In genomic region chr5:135157421-135158314, GRCh38 we compare ENCODE assay signal across 22 cellular contexts.
"Had no signal": no experiment of that assay in that cellular context is flagged by ENCODE, and none has a peak within 500 bp of the region (broad histone marks: within the 10 kb centered on the region; RNA-seq: fewer than 3 reads in every experiment).

No MANE protein-coding gene starts in this region.

- H3K9me3 ChIP-seq: gastrocnemius medialis had no signal

- DNase-seq: activated B cell treated with CpG ODN at 0.5 μM for 24 hours; activated CD4-positive, alpha-beta T cell treated with anti-CD3 and anti-CD28 coated beads for 4 hours; activated CD4-positive, alpha-beta T cell treated with anti-CD3 and anti-CD28 coated beads, Interleukin-2, amount 50 U/mL, for 48 hours; activated naive CD4-positive, alpha-beta T cell treated with Interleukin-2 at 50 U/mL for 16 hours; activated naive CD8-positive, alpha-beta T cell treated with anti-CD3 and anti-CD28 coated beads, Interleukin-2, amount 10 ng/mL, durations not matched to agents 7 days and 5 days; amniotic stem cell; cortex of kidney; gastrocnemius medialis; hippocampal formation; kidney glomerular epithelial cell; left lung; midbrain; natural killer cell; sigmoid colon; stimulated activated CD4-positive, alpha-beta T cell treated with anti-CD3 and anti-CD28 coated beads, Interleukin-15, amount 100 ng/mL, for 24 hours; transverse colon; uterus had no signal

- H3K27me3 ChIP-seq: esophagus muscularis mucosa, gastrocnemius medialis, sigmoid colon, transverse colon, uterus had no signal

- H3K27ac Mint-ChIP-seq: activated B cell treated with CpG ODN at 0.5 μM for 24 hours; activated naive CD8-positive, alpha-beta T cell treated with anti-CD3 and anti-CD28 coated beads, Interleukin-2, amount 10 ng/mL, durations not matched to agents 7 days and 5 days; natural killer cell; stimulated activated memory B cell treated with anti-CD40 and anti-IgM and Interleukin-4, amounts not matched to agents 10 μg/mL and 1 μg/mL and 100 μg/mL, for 72 hours; T-helper 2 cell treated with Interferon-gamma antibody and Interleukin-4, amounts not matched to agents 5 μg/mL and 100 μg/mL, for 36 hours had no signal

- H3K4me1 Mint-ChIP-seq: activated B cell treated with CpG ODN at 0.5 μM for 24 hours; activated naive CD8-positive, alpha-beta T cell treated with anti-CD3 and anti-CD28 coated beads, Interleukin-2, amount 10 ng/mL, durations not matched to agents 7 days and 5 days; natural killer cell; stimulated activated memory B cell treated with anti-CD40 and anti-IgM and Interleukin-4, amounts not matched to agents 10 μg/mL and 1 μg/mL and 100 μg/mL, for 72 hours had no signal

- ATAC-seq: gastrocnemius medialis; left lung; natural killer cell; stimulated activated memory B cell treated with anti-CD40 and anti-IgM and Interleukin-4, amounts not matched to agents 10 μg/mL and 1 μg/mL and 100 μg/mL, for 72 hours had no signal

- H3K4me3 Mint-ChIP-seq: activated B cell treated with CpG ODN at 0.5 μM for 24 hours; activated naive CD8-positive, alpha-beta T cell treated with anti-CD3 and anti-CD28 coated beads, Interleukin-2, amount 10 ng/mL, durations not matched to agents 7 days and 5 days; natural killer cell; stimulated activated memory B cell treated with anti-CD40 and anti-IgM and Interleukin-4, amounts not matched to agents 10 μg/mL and 1 μg/mL and 100 μg/mL, for 72 hours; T-helper 2 cell treated with Interferon-gamma antibody and Interleukin-4, amounts not matched to agents 5 μg/mL and 100 μg/mL, for 36 hours had no signal

- H3K36me3 ChIP-seq: esophagus muscularis mucosa, gastrocnemius medialis, left lung, sigmoid colon, transverse colon, uterus had no signal

- H3K36me3 Mint-ChIP-seq: activated naive CD8-positive, alpha-beta T cell treated with anti-CD3 and anti-CD28 coated beads, Interleukin-2, amount 10 ng/mL, durations not matched to agents 7 days and 5 days had no signal

- H3K4me1 ChIP-seq: esophagus muscularis mucosa, gastrocnemius medialis, left lung, sigmoid colon, transverse colon, uterus had no signal

- H3K27ac ChIP-seq: esophagus muscularis mucosa, gastrocnemius medialis, left lung, sigmoid colon, transverse colon, uterus had no signal

- H3K4me3 ChIP-seq: esophagus muscularis mucosa, gastrocnemius medialis, left lung, lung, sigmoid colon, smooth muscle cell, transverse colon, uterus had no signal
